Comparison of ENCODE assay signal across 10 cellular contexts in genomic region chr5:132388244-132389050, GRCh38. TPM values are rescaled to one million over a fixed set of nuclear protein-coding genes. Genes with fewer than 3 reads are reported as not detected.
DNase-seq lines count a peak whose midpoint lies in the region; ATAC-seq, FAIRE-seq and TF ChIP-seq lines count a peak whose summit lies in the region.
"Had no signal": no experiment of that assay in that cellular context is flagged by ENCODE, and none has a peak within 500 bp of the region (broad histone marks: within the 10 kb centered on the region; RNA-seq: fewer than 3 reads in every experiment).

No MANE protein-coding gene starts in this region.

- H4K20me1 ChIP-seq in fibroblast of lung (ENCODE audit: control insufficient read depth, extremely low read depth, insufficient read depth, low read length), result no peaks in the 10 kb centered on the region

- H3K36me3 Mint-ChIP-seq in CD14-positive monocyte, result peaks cover 18 to 30% of the 10 kb centered on the region in 2 donors

- H3K9me3 ChIP-seq in fibroblast of lung (ENCODE audit: control insufficient read depth, insufficient read depth, low read depth, low read length) (no peaks in the 10 kb centered on the region), pancreas (no peaks in the 10 kb centered on the region)

- H3K27ac ChIP-seq in fibroblast of lung (ENCODE audit: insufficient read depth, low read length) (peak overlapping the region; percentile 81), pancreas (peak overlapping the region; percentile 46 to 96 (median 80))

- H3K4me2 ChIP-seq in fibroblast of lung (ENCODE audit: extremely low read depth, insufficient read depth, low read length), result peak overlapping the region; percentile 78

- H3K27me3 ChIP-seq in fibroblast of lung (ENCODE audit: control insufficient read depth, insufficient read depth, low read length), result no peaks in the 10 kb centered on the region
- H3K27me3 ChIP-seq in pancreas, result no peaks in the 10 kb centered on the region

- TF ChIP-seq CTCF in CD14-positive monocyte (IDR thresholded peaks at IDR 0.05) (no peak), fibroblast of lung (conservative IDR thresholded peaks at IDR 0.05 in 1 of 2, IDR thresholded peaks at IDR 0.05 in 1 of 2; ENCODE audit: low read depth in 1 of 2, low read length in 2 of 2) (no peak), pancreas (IDR thresholded peaks at IDR 0.05) (no peak)

- no peaks in the 10 kb centered on the region for H3K9me3 Mint-ChIP-seq in CD14-positive monocyte

- H3K4me3 Mint-ChIP-seq in CD14-positive monocyte, result peak overlapping the region in 1 of 2 donors; percentile 88

- no peaks in the 10 kb centered on the region for H3K27me3 Mint-ChIP-seq in CD14-positive monocyte (ENCODE audit: low read depth in 3 of 3)

- peaks cover 36% of the 10 kb centered on the region for H3K4me1 ChIP-seq in fibroblast of lung (ENCODE audit: control insufficient read depth, extremely low read depth, insufficient read depth, low read length)
- peaks cover 0 to 33% (median 8%) of the 10 kb centered on the region in 3 donors for H3K4me1 ChIP-seq in pancreas

- FAIRE-seq in pancreas (lab: Jason Lieb, UNC), result no peak

- ATAC-seq in pancreas, result peak; percentile 33 to 47 (median 38)
- ATAC-seq in HG02973 (IDR thresholded peaks at IDR 0.05; ENCODE audit: unreplicated experiment), result no peak

- 57 to 58% methylated on average over 8 of the region's 8 CpGs for WGBS in pancreas, 2 donors

- no peaks in the 10 kb centered on the region for H3K79me2 ChIP-seq in fibroblast of lung (ENCODE audit: control insufficient read depth, insufficient read depth, low read length)

- no peaks in the 10 kb centered on the region for H3K36me3 ChIP-seq in fibroblast of lung (ENCODE audit: control insufficient read depth, insufficient read depth, low read length)
- H3K36me3 ChIP-seq in pancreas, result peaks cover 0 to 20% (median 0%) of the 10 kb centered on the region in 3 donors

- H3K4me3 ChIP-seq in fibroblast of lung (replicated peaks in 1 of 4; ENCODE audit: control extremely low read depth in 1 of 4, insufficient read depth in 1 of 4, low read depth in 3 of 4, low read length in 4 of 4), result peak overlapping the region in 2 of 4 experiments; percentile 8 to 26
- H3K4me3 ChIP-seq in pancreas, result no peak overlapping the region

- no peak overlapping the region for H2AFZ ChIP-seq in fibroblast of lung (ENCODE audit: low read length)

- DNase-seq in CD14-positive monocyte (ENCODE audit: low spot score), result no peak
- DNase-seq in RPMI8226, result peak; percentile 56
- DNase-seq in fibroblast of lung (ENCODE audit: low read depth in 2 of 2), result peak; percentile 76 to 90
- DNase-seq in pancreas, result no peak
- DNase-seq in epidermal melanocyte (ENCODE audit: insufficient read length, low spot score), result no peak
- no peak for DNase-seq in DMS79 treated with DMSO at 0.1 percent for 48 hours (lab: John Stamatoyannopoulos, UW)
- DNase-seq in SW480 (ENCODE audit: low spot score), result no peak
- DNase-seq: activated CD4-positive, alpha-beta T cell treated with anti-CD3 and anti-CD28 coated beads for 48 hours; NCI-H1694 had no signal

- peak overlapping the region; percentile 30 for H3K9ac ChIP-seq in fibroblast of lung (ENCODE audit: insufficient read depth, low read length)

- peak overlapping the region; percentile 91 to 99 (median 95) for H3K27ac Mint-ChIP-seq in CD14-positive monocyte

- H3K4me1 Mint-ChIP-seq in CD14-positive monocyte, result peaks cover 40% of the 10 kb centered on the region

- intact Hi-C loops in CD14-positive monocyte (cut with micrococcal nuclease) (loop anchor here (1.0 to 10.0 kb wide), 3 partner anchors 20 to 496 kb away; no protein-coding TSS in a partner anchor), pancreas (cut with DNase I) (loop anchor here in 1 of 3 donors (10.0 kb wide), 1 partner anchor 116 kb away; no protein-coding TSS in a partner anchor)

RNA-seq across cellular contexts. Expression of gene SLC22A5, which starts 18.9 kb away (rescaled TPM):
- polyA plus RNA-seq in CD14-positive monocyte, result 1 to 10 TPM; 2.4 to 3.5 TPM
- total RNA-seq in fibroblast of lung, result 7.7 and 8.8 TPM in 2 replicates
- 3.4 and 8.2 TPM in 2 replicates for polyA plus RNA-seq in fibroblast of lung
- 2.1 and 3.3 TPM in 2 replicates for polyA plus RNA-seq in fibroblast of lung (2012)
- polyA minus RNA-seq in fibroblast of lung (ENCODE audit: low replicate concordance), result 35.8 and 42.9 TPM in 2 replicates
- 10 to 100 TPM in 2 of 6 donors, 1 to 10 TPM in 4; 5.5 to 13.1 (median 7.8) TPM for total RNA-seq in pancreas
- polyA plus RNA-seq in pancreas, result 10 to 100 TPM in 1 of 2 donors, 1 to 10 TPM in 1; 7.1 to 12.2 TPM

Comparison
In these comparisons a context has a peak if more than half of its experiments do, and no peak if none do; other contexts are left out.
1. DNase-seq: peak in RPMI8226 (single experiment) and fibroblast of lung (2 of 2); none in CD14-positive monocyte (single experiment), pancreas (0 of 6), epidermal melanocyte (single experiment), DMS79 treated with DMSO at 0.1 percent for 48 hours (single experiment) and SW480 (single experiment).